In genomic region chr12:124680863-124681778, GRCh38 we compare ENCODE assay signal across 7 cellular contexts.
DNase-seq lines count a peak whose midpoint lies in the region; FAIRE-seq and TF ChIP-seq lines count a peak whose summit lies in the region.

No MANE protein-coding gene starts in this region.

- no peak overlapping the region for H3K9ac ChIP-seq in kidney (ENCODE audit: low read length in 2 of 2)

- TF ChIP-seq POLR2A in stomach (IDR thresholded peaks at IDR 0.05) = no peak
- TF ChIP-seq POLR2A in prostate gland (IDR thresholded peaks at IDR 0.05) = no peak

- TF ChIP-seq EP300 in stomach (IDR thresholded peaks at IDR 0.05) = no peak

- peak overlapping the region; percentile 51 to 63 for H3K27ac ChIP-seq in ascending aorta
- H3K27ac ChIP-seq in kidney (ENCODE audit: low read depth in 2 of 2, low read length in 2 of 2) = peak overlapping the region in 1 of 2 donors; percentile 30
- H3K27ac ChIP-seq in stomach = peak overlapping the region in 4 of 5 donors; percentile 78 to 84 (median 81)
- peak overlapping the region in 1 of 2 donors; percentile 76 for H3K27ac ChIP-seq in prostate gland

- in situ Hi-C loops in GM13976 (cut with MboI; ENCODE audit: low sequenced_read_pairs, unreplicated experiment) = no loop called here

- 46 to 63% (median 57%) methylated on average over 18 to 21 of the region's 21 CpGs for WGBS in stomach, 5 donors
- WGBS in prostate gland = 80% methylated on average over 21 of the region's 21 CpGs

- peak; percentile 12 for TF ChIP-seq CTCF in GM13976 (IDR thresholded peaks at IDR 0.05; ENCODE audit: borderline replicate concordance, control extremely low read depth, extremely low read depth, insufficient read depth, missing control alignments)
- peak in 2 of 3 experiments; percentile 15 to 31 for TF ChIP-seq CTCF in ascending aorta (IDR thresholded peaks at IDR 0.05)
- peak; percentile 6 for TF ChIP-seq CTCF in kidney (IDR thresholded peaks at IDR 0.05; ENCODE audit: borderline replicate concordance, extremely low read depth, insufficient read depth)
- TF ChIP-seq CTCF in stomach (IDR thresholded peaks at IDR 0.05) = peak in 2 of 7 experiments; percentile 10 to 16
- TF ChIP-seq CTCF in prostate gland (IDR thresholded peaks at IDR 0.05) = peak in 2 of 4 experiments; percentile 19 to 31

- no peaks in the 10 kb centered on the region for H3K9me3 ChIP-seq in ascending aorta
- H3K9me3 ChIP-seq in kidney (ENCODE audit: control insufficient read depth in 1 of 2, low read length in 2 of 2) = no peaks in the 10 kb centered on the region
- H3K9me3 ChIP-seq in stomach = no peaks in the 10 kb centered on the region
- no peaks in the 10 kb centered on the region for H3K9me3 ChIP-seq in prostate gland

- intact Hi-C loops in ascending aorta (cut with DNase I) (no loop called here), kidney (cut with DNase I) (no loop called here), stomach (cut with DNase I; ENCODE audit: low total_unique reads) (no loop called here), prostate gland (cut with DNase I) (no loop called here)

- peaks cover 19 to 54% of the 10 kb centered on the region in 2 donors for H3K4me1 ChIP-seq in ascending aorta
- H3K4me1 ChIP-seq in kidney (ENCODE audit: control insufficient read depth in 1 of 2, insufficient read depth in 1 of 2, low read depth in 1 of 2, low read length in 2 of 2) = peaks cover 12 to 49% of the 10 kb centered on the region in 2 donors
- H3K4me1 ChIP-seq in stomach = peaks cover 53 to 98% (median 66%) of the 10 kb centered on the region in 4 donors
- H3K4me1 ChIP-seq in prostate gland (replicated peaks) = peaks cover 25% of the 10 kb centered on the region

- H3K4me3 ChIP-seq in ascending aorta = no peak overlapping the region
- H3K4me3 ChIP-seq in kidney (ENCODE audit: low read length in 2 of 2) = no peak overlapping the region
- H3K4me3 ChIP-seq in stomach = no peak overlapping the region
- no peak overlapping the region for H3K4me3 ChIP-seq in prostate gland

- H3K27me3 ChIP-seq in ascending aorta (no peaks in the 10 kb centered on the region), stomach (no peaks in the 10 kb centered on the region), prostate gland (replicated peaks; ENCODE audit: insufficient read depth) (no peaks in the 10 kb centered on the region)

- no peak for FAIRE-seq in kidney (lab: Jason Lieb, UNC)

- peak; percentile 86 for DNase-seq in GM13976 (ENCODE audit: low spot score)
- DNase-seq in M059J (ENCODE audit: low read depth) = peak; percentile 100
- peak; percentile 31 to 81 for DNase-seq in ascending aorta (ENCODE audit: low spot score in 2 of 2)
- peak; percentile 78 for DNase-seq in kidney
- no peak for DNase-seq in stomach
- DNase-seq in prostate gland (ENCODE audit: low spot score) = no peak
- DNase-seq in hippocampal formation (lab: John Stamatoyannopoulos, UW) = no peak

- H3K36me3 ChIP-seq in ascending aorta (no peaks in the 10 kb centered on the region), kidney (ENCODE audit: control insufficient read depth in 1 of 2, insufficient read depth in 2 of 2, low read length in 2 of 2) (no peaks in the 10 kb centered on the region), stomach (no peaks in the 10 kb centered on the region), prostate gland (no peaks in the 10 kb centered on the region)

Comparison
In these comparisons a context has a peak if more than half of its experiments do, and no peak if none do; other contexts are left out.
1. DNase-seq: peak in GM13976 (single experiment), M059J (single experiment), ascending aorta (2 of 2) and kidney (single experiment); none in stomach (single experiment), prostate gland (single experiment) and hippocampal formation (0 of 2).